ENCODE assay signal across 8 cellular contexts in genomic region chr1:221994274-221994698, GRCh38.
DNase-seq lines count a peak whose midpoint lies in the region; ATAC-seq, FAIRE-seq and TF ChIP-seq lines count a peak whose summit lies in the region.

No MANE protein-coding gene starts in this region.

- no peaks in the 10 kb centered on the region for H3K9me3 ChIP-seq in BE2C

- H3K4me1 ChIP-seq in BE2C: no peaks in the 10 kb centered on the region

- H3K36me3 ChIP-seq in BE2C: no peaks in the 10 kb centered on the region

- TF ChIP-seq CTCF in GM10248 (IDR thresholded peaks at IDR 0.05; ENCODE audit: control extremely low read depth, extremely low read depth, low read depth, missing control alignments) (no peak), BE2C (IDR thresholded peaks at IDR 0.05; ENCODE audit: low read depth, low read length) (no peak)

- ATAC-seq in GM21723 (IDR thresholded peaks at IDR 0.05; ENCODE audit: unreplicated experiment): peak; percentile 66

- no peak for FAIRE-seq in frontal cortex (lab: Jason Lieb, UNC)

- POLR2A ChIA-PET in GM10248 (lab: Yijun Ruan, JAX): interaction anchor here (0.9 kb wide), 1 partner anchor 251 kb away, joined by 3 read pairs; no protein-coding TSS in a partner anchor

- CTCF ChIA-PET in GM10248 (lab: Yijun Ruan, JAX): interaction anchor here (0.8 to 4.6 kb wide), 2 partner anchors 11 to 19 kb away, joined by 3 to 18 read pairs; no protein-coding TSS in a partner anchor

- H3K27me3 ChIP-seq in BE2C: no peaks in the 10 kb centered on the region

- H3K4me3 ChIP-seq in BE2C (ENCODE audit: low read depth, low read length): no peak overlapping the region

- peak; percentile 31 for DNase-seq in GM10248 (ENCODE audit: extremely low spot score)
- DNase-seq in NOMO-1 treated with DMSO at 0.1 percent for 48 hours (lab: John Stamatoyannopoulos, UW; ENCODE audit: unreplicated experiment): peak; percentile 65
- peak; percentile 58 for DNase-seq in iris pigment epithelial cell (ENCODE audit: low read depth)
- DNase-seq in GM19240 (ENCODE audit: insufficient read length, low spot score): no peak
- DNase-seq in BE2C: no peak
- DNase-seq in frontal cortex (ENCODE audit: low spot score in 2 of 2): no peak
- no peak for DNase-seq in NCI-H2227 treated with DMSO at 0.1 percent for 48 hours (lab: John Stamatoyannopoulos, UW)

Comparison
In these comparisons a context has a peak if more than half of its experiments do, and no peak if none do; other contexts are left out.
1. DNase-seq: peak in GM10248 (single experiment), NOMO-1 treated with DMSO at 0.1 percent for 48 hours (single experiment) and iris pigment epithelial cell (single experiment); none in GM19240 (single experiment), BE2C (single experiment), frontal cortex (0 of 2) and NCI-H2227 treated with DMSO at 0.1 percent for 48 hours (single experiment).